In the genomic region with DNA sequence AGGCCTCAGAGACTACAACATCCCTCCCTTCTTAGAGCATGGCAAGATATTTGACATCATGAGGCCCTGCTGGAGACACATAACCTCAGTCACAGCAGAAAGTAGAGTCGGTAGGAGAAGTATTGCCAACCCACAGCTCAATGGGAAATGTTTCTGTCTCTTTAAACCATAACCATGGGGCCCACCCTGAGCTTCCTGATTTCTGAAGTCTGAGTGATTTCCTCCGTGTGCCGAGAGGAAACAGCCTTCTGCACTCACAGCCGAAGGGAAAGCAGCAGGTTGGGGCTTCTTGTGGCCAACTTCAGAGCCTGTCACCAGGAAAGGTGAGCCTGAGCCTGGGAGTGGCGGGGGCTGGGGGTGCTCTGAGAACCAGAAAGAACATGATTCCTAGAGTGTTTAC, we compare ENCODE assay signal across 8 cellular contexts. TPM values are rescaled to one million over a fixed set of nuclear protein-coding genes. Genes with fewer than 3 reads are reported as not detected.
A peak's percentile ranks its signal among the peaks of the same experiment; 100 is the strongest.
DNase-seq lines count a peak whose midpoint lies in the region; ATAC-seq and TF ChIP-seq lines count a peak whose summit lies in the region.

A gene (plus strand): TSS at position 246 of the 400 bp plus-strand sequence. CDS start 2,435 bp downstream, outside the sequence.

- no peak for TF ChIP-seq POLR2A in sigmoid colon (IDR thresholded peaks at IDR 0.05)

- H2AFZ ChIP-seq in mammary epithelial cell (ENCODE audit: low read depth, low read length) (no peak within 1 kb of the TSS), hepatocyte (no peak within 1 kb of the TSS)

- H3K27me3 ChIP-seq in colonic mucosa (no peaks in the 10 kb centered on the region), sigmoid colon (no peaks in the 10 kb centered on the region), mammary epithelial cell (ENCODE audit: insufficient read depth, low read length) (peaks cover 1% of the 10 kb centered on the region), hepatocyte (no peaks in the 10 kb centered on the region)

- H3K27ac ChIP-seq in colonic mucosa (peak within 1 kb of the TSS; percentile 53), sigmoid colon (peak within 1 kb of the TSS; percentile 49 to 69 (median 56)), mammary epithelial cell (ENCODE audit: insufficient read depth, low read depth, low read length) (no peak within 1 kb of the TSS), hepatocyte (no peak within 1 kb of the TSS)

- H4K20me1 ChIP-seq in mammary epithelial cell (ENCODE audit: insufficient read depth, low read length), result no peaks in the 10 kb centered on the region
- no peaks in the 10 kb centered on the region for H4K20me1 ChIP-seq in hepatocyte (ENCODE audit: insufficient read depth, poor library complexity, severe bottlenecking)

- DNase-seq in T-helper 17 cell, result peak in 2 of 3 donors; percentile 34 to 35
- no peak for DNase-seq in colonic mucosa
- DNase-seq in sigmoid colon, result no peak
- DNase-seq in left colon, result no peak
- no peak for DNase-seq in mammary epithelial cell
- no peak for DNase-seq in hepatocyte (ENCODE audit: low spot score)

- H3K9ac ChIP-seq in colonic mucosa (ENCODE audit: low read depth in 2 of 2, low read length in 2 of 2) (peak within 1 kb of the TSS; percentile 39 to 61), mammary epithelial cell (ENCODE audit: insufficient read depth, low read length) (no peak within 1 kb of the TSS)

- TF ChIP-seq EP300 in sigmoid colon (IDR thresholded peaks at IDR 0.05), result no peak

- intact Hi-C loops in colonic mucosa (cut with DNase I) (no loop called here), sigmoid colon (cut with DNase I) (no loop called here), left colon (cut with DNase I, micrococcal nuclease) (no loop called here), mammary epithelial cell (cut with micrococcal nuclease) (no loop called here)

- H3K9me2 ChIP-seq in hepatocyte (replicated peaks; ENCODE audit: insufficient read depth), result no peaks in the 10 kb centered on the region

- WGBS in sigmoid colon, 2 donors, result 28 to 75% methylated on average over 5 of the region's 5 CpGs
- 68% methylated on average over 5 of the region's 5 CpGs for WGBS in mammary epithelial cell (ENCODE audit: low coverage, missing lambda C conversion rate)
- 64% methylated on average over 5 of the region's 5 CpGs for WGBS in hepatocyte (ENCODE audit: low lambda C conversion rate, missing lambda C conversion rate)

- TF ChIP-seq CTCF in colonic mucosa (IDR thresholded peaks at IDR 0.05) (no peak), sigmoid colon (IDR thresholded peaks at IDR 0.05) (no peak), mammary epithelial cell (conservative IDR thresholded peaks at IDR 0.05 in 1 of 2, IDR thresholded peaks at IDR 0.05 in 1 of 2; ENCODE audit: extremely low read depth in 1 of 2, insufficient read depth in 1 of 2, low read depth in 1 of 2, low read length in 2 of 2) (no peak), hepatocyte (IDR thresholded peaks at IDR 0.05; ENCODE audit: poor library complexity) (no peak)

- no peaks in the 10 kb centered on the region for H3K79me2 ChIP-seq in mammary epithelial cell (ENCODE audit: insufficient read depth, low read length)
- H3K79me2 ChIP-seq in hepatocyte, result no peaks in the 10 kb centered on the region

- H3K36me3 ChIP-seq in colonic mucosa, result no peaks in the 10 kb centered on the region
- H3K36me3 ChIP-seq in sigmoid colon, result no peaks in the 10 kb centered on the region
- H3K36me3 ChIP-seq in mammary epithelial cell (ENCODE audit: insufficient read depth, low read length), result no peaks in the 10 kb centered on the region
- H3K36me3 ChIP-seq in hepatocyte (replicated peaks; ENCODE audit: insufficient read depth, low read depth), result no peaks in the 10 kb centered on the region

- peak within 1 kb of the TSS; percentile 97 for H3K27ac Mint-ChIP-seq in T-helper 17 cell

- H3K4me2 ChIP-seq in mammary epithelial cell (ENCODE audit: insufficient read depth, low read depth, low read length), result no peak within 1 kb of the TSS
- H3K4me2 ChIP-seq in hepatocyte, result no peak within 1 kb of the TSS

- H3K4me3 Mint-ChIP-seq in T-helper 17 cell, result peak within 1 kb of the TSS; percentile 97

- in situ Hi-C loops in mammary epithelial cell (cut with MboI; ENCODE audit: low sequenced_read_pairs in 2 of 2), result no loop called here

- H3K27me3 Mint-ChIP-seq in T-helper 17 cell, result no peaks in the 10 kb centered on the region

- H3K9me3 ChIP-seq in T-helper 17 cell (ENCODE audit: control insufficient read depth, low read length, poor library complexity, severe bottlenecking) (no peaks in the 10 kb centered on the region), colonic mucosa (no peaks in the 10 kb centered on the region), sigmoid colon (peaks cover 0 to 6% (median 0%) of the 10 kb centered on the region in 4 donors), mammary epithelial cell (replicated peaks; ENCODE audit: insufficient read depth, low read length) (no peaks in the 10 kb centered on the region), hepatocyte (ENCODE audit: low read depth) (no peaks in the 10 kb centered on the region)

- H3K36me3 Mint-ChIP-seq in T-helper 17 cell (ENCODE audit: low read depth), result peaks cover 21% of the 10 kb centered on the region

- dilution Hi-C loops in mammary epithelial cell (cut with HindIII; ENCODE audit: low sequenced_read_pairs), result no loop called here

- peaks cover 46% of the 10 kb centered on the region for H3K4me1 Mint-ChIP-seq in T-helper 17 cell

- CTCF ChIA-PET in mammary epithelial cell (lab: Charles Lee; ENCODE audit: low non-redundant PET), result no interaction called here

- H3K4me3 ChIP-seq in colonic mucosa (peak within 1 kb of the TSS; percentile 20), sigmoid colon (peak within 1 kb of the TSS in 3 of 4 donors; percentile 32 to 44 (median 41)), mammary epithelial cell (replicated peaks in 1 of 3; ENCODE audit: insufficient read depth in 1 of 3, low read depth in 2 of 3, low read length in 3 of 3) (no peak within 1 kb of the TSS), hepatocyte (no peak within 1 kb of the TSS)

- peak; percentile 58 for ATAC-seq in GM19395 (IDR thresholded peaks at IDR 0.05; ENCODE audit: unreplicated experiment)
- ATAC-seq in T-helper 17 cell, result peak; percentile 84
- ATAC-seq in left colon, result no peak
- no peak for ATAC-seq in SK-N-SH treated with all-trans-retinoic acid at 6 μM for 48 hours

- no peaks in the 10 kb centered on the region for H3K4me1 ChIP-seq in colonic mucosa
- H3K4me1 ChIP-seq in sigmoid colon, result no peaks in the 10 kb centered on the region
- no peaks in the 10 kb centered on the region for H3K4me1 ChIP-seq in mammary epithelial cell (ENCODE audit: insufficient read depth, low read length)
- no peaks in the 10 kb centered on the region for H3K4me1 ChIP-seq in hepatocyte (ENCODE audit: insufficient read depth)

- no TSS peak for BruUV-seq in mammary epithelial cell (replicated peaks; lab: Mats Ljungman, UMichigan)

TF ChIP-seq in SK-N-SH treated with all-trans-retinoic acid at 6 μM for 48 hours, 23 proteins besides CTCF, POLR2A, EP300 and RAD21:
- TF ChIP-seq, protein P1, sequence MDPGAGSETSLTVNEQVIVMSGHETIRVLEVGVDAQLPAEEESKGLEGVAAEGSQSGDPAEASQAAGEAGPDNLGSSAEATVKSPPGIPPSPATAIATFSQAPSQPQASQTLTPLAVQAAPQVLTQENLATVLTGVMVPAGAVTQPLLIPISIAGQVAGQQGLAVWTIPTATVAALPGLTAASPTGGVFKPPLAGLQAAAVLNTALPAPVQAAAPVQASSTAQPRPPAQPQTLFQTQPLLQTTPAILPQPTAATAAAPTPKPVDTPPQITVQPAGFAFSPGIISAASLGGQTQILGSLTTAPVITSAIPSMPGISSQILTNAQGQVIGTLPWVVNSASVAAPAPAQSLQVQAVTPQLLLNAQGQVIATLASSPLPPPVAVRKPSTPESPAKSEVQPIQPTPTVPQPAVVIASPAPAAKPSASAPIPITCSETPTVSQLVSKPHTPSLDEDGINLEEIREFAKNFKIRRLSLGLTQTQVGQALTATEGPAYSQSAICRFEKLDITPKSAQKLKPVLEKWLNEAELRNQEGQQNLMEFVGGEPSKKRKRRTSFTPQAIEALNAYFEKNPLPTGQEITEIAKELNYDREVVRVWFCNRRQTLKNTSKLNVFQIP (CRISPR knock-in tag; IDR thresholded peaks at IDR 0.05; ENCODE audit: borderline replicate concordance, low read depth), result no peak
- no peak for TF ChIP-seq BACH2 (CRISPR knock-in tag; IDR thresholded peaks at IDR 0.05; ENCODE audit: borderline replicate concordance)
- TF ChIP-seq CSDC2 (CRISPR knock-in tag; IDR thresholded peaks at IDR 0.05), result no peak
- TF ChIP-seq ESRRG (CRISPR knock-in tag; IDR thresholded peaks at IDR 0.05), result no peak
- TF ChIP-seq, protein P2, sequence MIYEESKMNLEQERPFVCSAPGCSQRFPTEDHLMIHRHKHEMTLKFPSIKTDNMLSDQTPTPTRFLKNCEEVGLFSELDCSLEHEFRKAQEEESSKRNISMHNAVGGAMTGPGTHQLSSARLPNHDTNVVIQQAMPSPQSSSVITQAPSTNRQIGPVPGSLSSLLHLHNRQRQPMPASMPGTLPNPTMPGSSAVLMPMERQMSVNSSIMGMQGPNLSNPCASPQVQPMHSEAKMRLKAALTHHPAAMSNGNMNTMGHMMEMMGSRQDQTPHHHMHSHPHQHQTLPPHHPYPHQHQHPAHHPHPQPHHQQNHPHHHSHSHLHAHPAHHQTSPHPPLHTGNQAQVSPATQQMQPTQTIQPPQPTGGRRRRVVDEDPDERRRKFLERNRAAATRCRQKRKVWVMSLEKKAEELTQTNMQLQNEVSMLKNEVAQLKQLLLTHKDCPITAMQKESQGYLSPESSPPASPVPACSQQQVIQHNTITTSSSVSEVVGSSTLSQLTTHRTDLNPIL (CRISPR knock-in tag; IDR thresholded peaks at IDR 0.05; ENCODE audit: low read depth), result no peak
- no peak for TF ChIP-seq PPARA (CRISPR knock-in tag; IDR thresholded peaks at IDR 0.05; ENCODE audit: borderline replicate concordance)
- no peak for TF ChIP-seq RARB (CRISPR knock-in tag; IDR thresholded peaks at IDR 0.05)
- no peak for TF ChIP-seq ISL1 (CRISPR knock-in tag; IDR thresholded peaks at IDR 0.05)
- no peak for TF ChIP-seq OSR1 (CRISPR knock-in tag; IDR thresholded peaks at IDR 0.05)
- no peak for TF ChIP-seq TCF4 (CRISPR knock-in tag; IDR thresholded peaks at IDR 0.05; ENCODE audit: borderline replicate concordance)
- no peak for TF ChIP-seq ZNF70 (CRISPR knock-in tag; IDR thresholded peaks at IDR 0.05)
- TF ChIP-seq ZNF8 (CRISPR knock-in tag; IDR thresholded peaks at IDR 0.05), result no peak
- TF ChIP-seq ZFP3 (CRISPR knock-in tag; IDR thresholded peaks at IDR 0.05), result no peak

RNA-seq across cellular contexts. Expression of the gene that starts here (rescaled TPM):
- total RNA-seq in T-helper 17 cell (10 to 100 TPM; 14.1 to 23.0 TPM), colonic mucosa (1 to 10 TPM in 1 of 2 donors, under 1 TPM in 1; 0.94 to 1.6 TPM), sigmoid colon (1 to 10 TPM; 3.7 to 6.4 (median 5.1) TPM), left colon (1 to 10 TPM; 1.1 to 2.4 TPM), mammary epithelial cell (not detected), hepatocyte (0.20 TPM in 1 of 2 replicates, not detected in the other)
- polyA plus RNA-seq in sigmoid colon (10 to 100 TPM in 1 of 3 donors, 1 to 10 TPM in 2; 1.6 to 10.3 (median 1.8) TPM), mammary epithelial cell (not detected), hepatocyte (0.13 TPM in 2 replicates)
- polyA minus RNA-seq in mammary epithelial cell, result not detected

Comparison
In these comparisons a context has a peak if more than half of its experiments do, and no peak if none do; other contexts are left out.
1. ATAC-seq: peak in GM19395 (single experiment) and T-helper 17 cell (single experiment); none in left colon (single experiment) and SK-N-SH treated with all-trans-retinoic acid at 6 μM for 48 hours (single experiment).
2. DNase-seq: peak in T-helper 17 cell (2 of 3); none in colonic mucosa (single experiment), sigmoid colon (single experiment), left colon (0 of 2), mammary epithelial cell (single experiment) and hepatocyte (single experiment).
3. H3K27ac ChIP-seq: peak in colonic mucosa (single experiment) and sigmoid colon (4 of 4); none in mammary epithelial cell (single experiment) and hepatocyte (single experiment).
4. H3K4me3 ChIP-seq: peak in colonic mucosa (single experiment) and sigmoid colon (3 of 4); none in mammary epithelial cell (0 of 3) and hepatocyte (single experiment).